Comparison of ENCODE assay signal across 10 cellular contexts in the genomic region with DNA sequence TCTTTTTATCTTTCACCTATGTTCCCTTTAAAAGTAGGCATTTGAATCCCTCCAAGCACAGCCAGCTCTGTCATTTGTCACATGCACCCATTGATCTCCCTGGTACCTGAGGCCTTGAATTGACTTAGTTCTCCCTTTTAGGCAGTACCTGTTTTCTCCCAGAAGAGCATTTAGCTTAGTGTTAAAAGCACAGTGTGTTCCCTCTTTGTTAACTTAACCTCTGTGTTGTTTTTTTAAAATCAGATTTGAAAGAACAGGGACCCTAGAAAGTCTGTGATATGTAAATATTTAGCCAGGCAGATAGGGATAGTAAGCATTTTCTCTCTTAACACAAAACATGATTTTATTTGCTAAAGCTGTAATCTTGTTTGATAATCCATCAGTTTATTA.
DNase-seq lines count a peak whose midpoint lies in the region; ATAC-seq, FAIRE-seq and TF ChIP-seq lines count a peak whose summit lies in the region.
"Had no signal": no experiment of that assay in that cellular context is flagged by ENCODE, and none has a peak within 500 bp of the region (broad histone marks: within the 10 kb centered on the region; RNA-seq: fewer than 3 reads in every experiment).

No MANE protein-coding gene starts in this region.

- no peak for TF ChIP-seq CTCF in MM.1S (IDR thresholded peaks at IDR 0.05; ENCODE audit: low read length)
- TF ChIP-seq CTCF in stomach (IDR thresholded peaks at IDR 0.05): no peak
- no peak for TF ChIP-seq CTCF in Peyer's patch (IDR thresholded peaks at IDR 0.05)

- DNase-seq in MM.1S: no peak
- no peak for DNase-seq in stomach
- DNase-seq in Peyer's patch: no peak
- DNase-seq: effector CD8-positive, alpha-beta T cell had no signal

- H3K36me3 ChIP-seq in MM.1S (replicated peaks; ENCODE audit: insufficient read depth, low read length) (no peaks in the 10 kb centered on the region), stomach (no peaks in the 10 kb centered on the region), Peyer's patch (no peaks in the 10 kb centered on the region)

- ATAC-seq in GM19455 (IDR thresholded peaks at IDR 0.05; ENCODE audit: unreplicated experiment) (peak; percentile 4), HG03175 (IDR thresholded peaks at IDR 0.05; ENCODE audit: unreplicated experiment) (no peak), GM21528 (IDR thresholded peaks at IDR 0.05; ENCODE audit: low FRiP score, unreplicated experiment) (no peak)

- TF ChIP-seq EP300 in stomach (IDR thresholded peaks at IDR 0.05): no peak

- H3K9me3 ChIP-seq in MM.1S (replicated peaks; ENCODE audit: insufficient read depth, low read length) (no peaks in the 10 kb centered on the region), stomach (no peaks in the 10 kb centered on the region), Peyer's patch (no peaks in the 10 kb centered on the region)

- H3K79me2 ChIP-seq in MM.1S (ENCODE audit: low read length): no peaks in the 10 kb centered on the region
- H3K79me2 ChIP-seq: parathyroid adenoma had no signal

- peak overlapping the region; percentile 1; the same call in 1 of the 2 replicates for H3K4me3 ChIP-seq in MM.1S (ENCODE audit: low read length)
- no peak overlapping the region for H3K4me3 ChIP-seq in stomach
- no peak overlapping the region for H3K4me3 ChIP-seq in Peyer's patch
- H3K4me3 ChIP-seq: SK-N-MC had no signal

- FAIRE-seq in islet of Langerhans (lab: Jason Lieb, UNC): peak; percentile 87

- peaks cover 31% of the 10 kb centered on the region for H3K4me1 ChIP-seq in MM.1S (ENCODE audit: low read length)
- H3K4me1 ChIP-seq in stomach: peaks cover 14 to 27% (median 24%) of the 10 kb centered on the region in 4 donors
- peaks cover 0 to 5% (median 0%) of the 10 kb centered on the region in 4 donors for H3K4me1 ChIP-seq in Peyer's patch
- H3K4me1 ChIP-seq: parathyroid adenoma had no signal

- H3K27me3 ChIP-seq in MM.1S (replicated peaks; ENCODE audit: insufficient read depth, low read length) (no peaks in the 10 kb centered on the region; the same call in 1 of the 2 replicates), stomach (no peaks in the 10 kb centered on the region), Peyer's patch (no peaks in the 10 kb centered on the region)

- H3K4me2 ChIP-seq in MM.1S (ENCODE audit: low read depth, low read length): peak overlapping the region; percentile 56

- H2AFZ ChIP-seq in MM.1S (ENCODE audit: low read length): no peak overlapping the region
- H2AFZ ChIP-seq: parathyroid adenoma had no signal

- H3K9me2 ChIP-seq in MM.1S (replicated peaks; ENCODE audit: insufficient read depth, low read length): no peaks in the 10 kb centered on the region

- peaks cover 20% of the 10 kb centered on the region for H3F3A ChIP-seq in MM.1S (ENCODE audit: insufficient read depth, low read length)

- no peaks in the 10 kb centered on the region for H4K20me1 ChIP-seq in MM.1S (ENCODE audit: insufficient read depth, low read length)

- peak overlapping the region; percentile 57; the same call in 1 of the 2 replicates for H3K27ac ChIP-seq in MM.1S (ENCODE audit: low read length)
- H3K27ac ChIP-seq in stomach: peak overlapping the region; percentile 24 to 67 (median 43)
- peak overlapping the region in 2 of 4 donors; percentile 2 to 46 for H3K27ac ChIP-seq in Peyer's patch
- H3K27ac ChIP-seq: parathyroid adenoma, SK-N-MC had no signal

- H3K9ac ChIP-seq in MM.1S (ENCODE audit: low read length): no peak overlapping the region
- H3K9ac ChIP-seq: parathyroid adenoma had no signal

- intact Hi-C loops in stomach (cut with DNase I; ENCODE audit: low total_unique reads): no loop called here

- no peak for TF ChIP-seq POLR2A in stomach (IDR thresholded peaks at IDR 0.05)
- no peak for TF ChIP-seq POLR2A in Peyer's patch (IDR thresholded peaks at IDR 0.05)
